ENCODE assay signal across 1 cellular context in the genomic region with DNA sequence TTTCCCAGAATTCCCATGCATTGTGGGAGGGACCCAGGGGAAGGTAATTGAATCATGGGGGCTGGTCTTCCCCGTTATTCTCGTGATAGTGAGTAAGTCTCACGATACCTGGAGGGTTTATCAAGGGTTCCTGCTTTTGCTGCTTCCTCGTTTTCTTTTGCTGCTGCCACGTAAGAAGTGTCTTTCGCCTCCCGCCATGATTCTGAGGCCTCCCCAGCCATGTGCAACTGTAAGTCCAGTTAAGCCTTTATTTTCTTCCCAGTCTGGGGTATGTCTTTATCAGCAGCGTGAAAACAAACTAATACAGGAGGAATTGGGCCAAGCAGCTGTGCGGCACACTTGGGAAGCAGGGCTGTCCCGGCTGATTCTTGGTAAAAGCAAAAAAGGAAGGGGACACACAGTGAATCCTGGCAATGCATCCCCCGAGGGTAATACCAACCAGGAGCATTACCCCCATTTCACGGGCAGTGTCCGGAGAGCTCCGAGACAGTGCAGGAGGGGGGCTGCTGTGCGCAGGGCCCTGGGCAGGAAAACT.
TF ChIP-seq lines count a peak whose summit lies in the region.

No MANE protein-coding gene starts in this region.

TF ChIP-seq in K562, 482 proteins besides CTCF, POLR2A, EP300 and RAD21 (continues in another document):
- TF ChIP-seq MYBL2 (IDR thresholded peaks at IDR 0.05; ENCODE audit: low read depth): no peak
- TF ChIP-seq MYBL2 (CRISPR knock-in tag; IDR thresholded peaks at IDR 0.05; ENCODE audit: borderline replicate concordance): no peak
- TF ChIP-seq, protein P1, sequence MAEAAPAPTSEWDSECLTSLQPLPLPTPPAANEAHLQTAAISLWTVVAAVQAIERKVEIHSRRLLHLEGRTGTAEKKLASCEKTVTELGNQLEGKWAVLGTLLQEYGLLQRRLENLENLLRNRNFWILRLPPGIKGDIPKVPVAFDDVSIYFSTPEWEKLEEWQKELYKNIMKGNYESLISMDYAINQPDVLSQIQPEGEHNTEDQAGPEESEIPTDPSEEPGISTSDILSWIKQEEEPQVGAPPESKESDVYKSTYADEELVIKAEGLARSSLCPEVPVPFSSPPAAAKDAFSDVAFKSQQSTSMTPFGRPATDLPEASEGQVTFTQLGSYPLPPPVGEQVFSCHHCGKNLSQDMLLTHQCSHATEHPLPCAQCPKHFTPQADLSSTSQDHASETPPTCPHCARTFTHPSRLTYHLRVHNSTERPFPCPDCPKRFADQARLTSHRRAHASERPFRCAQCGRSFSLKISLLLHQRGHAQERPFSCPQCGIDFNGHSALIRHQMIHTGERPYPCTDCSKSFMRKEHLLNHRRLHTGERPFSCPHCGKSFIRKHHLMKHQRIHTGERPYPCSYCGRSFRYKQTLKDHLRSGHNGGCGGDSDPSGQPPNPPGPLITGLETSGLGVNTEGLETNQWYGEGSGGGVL (CRISPR knock-in tag; IDR thresholded peaks at IDR 0.05): no peak
- TF ChIP-seq, protein P2, sequence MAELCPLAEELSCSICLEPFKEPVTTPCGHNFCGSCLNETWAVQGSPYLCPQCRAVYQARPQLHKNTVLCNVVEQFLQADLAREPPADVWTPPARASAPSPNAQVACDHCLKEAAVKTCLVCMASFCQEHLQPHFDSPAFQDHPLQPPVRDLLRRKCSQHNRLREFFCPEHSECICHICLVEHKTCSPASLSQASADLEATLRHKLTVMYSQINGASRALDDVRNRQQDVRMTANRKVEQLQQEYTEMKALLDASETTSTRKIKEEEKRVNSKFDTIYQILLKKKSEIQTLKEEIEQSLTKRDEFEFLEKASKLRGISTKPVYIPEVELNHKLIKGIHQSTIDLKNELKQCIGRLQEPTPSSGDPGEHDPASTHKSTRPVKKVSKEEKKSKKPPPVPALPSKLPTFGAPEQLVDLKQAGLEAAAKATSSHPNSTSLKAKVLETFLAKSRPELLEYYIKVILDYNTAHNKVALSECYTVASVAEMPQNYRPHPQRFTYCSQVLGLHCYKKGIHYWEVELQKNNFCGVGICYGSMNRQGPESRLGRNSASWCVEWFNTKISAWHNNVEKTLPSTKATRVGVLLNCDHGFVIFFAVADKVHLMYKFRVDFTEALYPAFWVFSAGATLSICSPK (IDR thresholded peaks at IDR 0.05; ENCODE audit: borderline replicate concordance): no peak
- TF ChIP-seq RBM39 (optimal IDR thresholded peaks at IDR 0.05; ENCODE audit: low read depth, low read length): no peak
- peak; percentile 92 for TF ChIP-seq CHD2 (IDR thresholded peaks at IDR 0.05; ENCODE audit: low read depth, low read length)
- TF ChIP-seq PML (IDR thresholded peaks at IDR 0.05; ENCODE audit: low read length): peak; percentile 28; the same call in 1 of the 2 replicates
- TF ChIP-seq ETV1 (tag; conservative IDR thresholded peaks at IDR 0.05; ENCODE audit: low read depth): no peak
- no peak for TF ChIP-seq MCM2 (IDR thresholded peaks at IDR 0.05; ENCODE audit: low read depth)
- TF ChIP-seq, protein P3, sequence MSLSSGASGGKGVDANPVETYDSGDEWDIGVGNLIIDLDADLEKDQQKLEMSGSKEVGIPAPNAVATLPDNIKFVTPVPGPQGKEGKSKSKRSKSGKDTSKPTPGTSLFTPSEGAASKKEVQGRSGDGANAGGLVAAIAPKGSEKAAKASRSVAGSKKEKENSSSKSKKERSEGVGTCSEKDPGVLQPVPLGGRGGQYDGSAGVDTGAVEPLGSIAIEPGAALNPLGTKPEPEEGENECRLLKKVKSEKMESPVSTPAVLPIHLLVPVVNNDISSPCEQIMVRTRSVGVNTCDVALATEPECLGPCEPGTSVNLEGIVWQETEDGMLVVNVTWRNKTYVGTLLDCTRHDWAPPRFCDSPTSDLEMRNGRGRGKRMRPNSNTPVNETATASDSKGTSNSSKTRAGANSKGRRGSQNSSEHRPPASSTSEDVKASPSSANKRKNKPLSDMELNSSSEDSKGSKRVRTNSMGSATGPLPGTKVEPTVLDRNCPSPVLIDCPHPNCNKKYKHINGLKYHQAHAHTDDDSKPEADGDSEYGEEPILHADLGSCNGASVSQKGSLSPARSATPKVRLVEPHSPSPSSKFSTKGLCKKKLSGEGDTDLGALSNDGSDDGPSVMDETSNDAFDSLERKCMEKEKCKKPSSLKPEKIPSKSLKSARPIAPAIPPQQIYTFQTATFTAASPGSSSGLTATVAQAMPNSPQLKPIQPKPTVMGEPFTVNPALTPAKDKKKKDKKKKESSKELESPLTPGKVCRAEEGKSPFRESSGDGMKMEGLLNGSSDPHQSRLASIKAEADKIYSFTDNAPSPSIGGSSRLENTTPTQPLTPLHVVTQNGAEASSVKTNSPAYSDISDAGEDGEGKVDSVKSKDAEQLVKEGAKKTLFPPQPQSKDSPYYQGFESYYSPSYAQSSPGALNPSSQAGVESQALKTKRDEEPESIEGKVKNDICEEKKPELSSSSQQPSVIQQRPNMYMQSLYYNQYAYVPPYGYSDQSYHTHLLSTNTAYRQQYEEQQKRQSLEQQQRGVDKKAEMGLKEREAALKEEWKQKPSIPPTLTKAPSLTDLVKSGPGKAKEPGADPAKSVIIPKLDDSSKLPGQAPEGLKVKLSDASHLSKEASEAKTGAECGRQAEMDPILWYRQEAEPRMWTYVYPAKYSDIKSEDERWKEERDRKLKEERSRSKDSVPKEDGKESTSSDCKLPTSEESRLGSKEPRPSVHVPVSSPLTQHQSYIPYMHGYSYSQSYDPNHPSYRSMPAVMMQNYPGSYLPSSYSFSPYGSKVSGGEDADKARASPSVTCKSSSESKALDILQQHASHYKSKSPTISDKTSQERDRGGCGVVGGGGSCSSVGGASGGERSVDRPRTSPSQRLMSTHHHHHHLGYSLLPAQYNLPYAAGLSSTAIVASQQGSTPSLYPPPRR (CRISPR knock-in tag; IDR thresholded peaks at IDR 0.05; ENCODE audit: borderline replicate concordance): no peak
- TF ChIP-seq KAT7 (CRISPR knock-in tag; IDR thresholded peaks at IDR 0.05; ENCODE audit: borderline replicate concordance): 0 out of 2 replicates have a peak, but pooled peaks have one; percentile 22
- no peak for TF ChIP-seq DIDO1 (tag; IDR thresholded peaks at IDR 0.05; ENCODE audit: low read depth)
- TF ChIP-seq ZNF780A (CRISPR knock-in tag; IDR thresholded peaks at IDR 0.05): no peak
- no peak for TF ChIP-seq HLTF (IDR thresholded peaks at IDR 0.05)
- no peak for TF ChIP-seq CHCHD3 (CRISPR knock-in tag; IDR thresholded peaks at IDR 0.05)
- no peak for TF ChIP-seq KHSRP (IDR thresholded peaks at IDR 0.05)
- TF ChIP-seq, protein P4, sequence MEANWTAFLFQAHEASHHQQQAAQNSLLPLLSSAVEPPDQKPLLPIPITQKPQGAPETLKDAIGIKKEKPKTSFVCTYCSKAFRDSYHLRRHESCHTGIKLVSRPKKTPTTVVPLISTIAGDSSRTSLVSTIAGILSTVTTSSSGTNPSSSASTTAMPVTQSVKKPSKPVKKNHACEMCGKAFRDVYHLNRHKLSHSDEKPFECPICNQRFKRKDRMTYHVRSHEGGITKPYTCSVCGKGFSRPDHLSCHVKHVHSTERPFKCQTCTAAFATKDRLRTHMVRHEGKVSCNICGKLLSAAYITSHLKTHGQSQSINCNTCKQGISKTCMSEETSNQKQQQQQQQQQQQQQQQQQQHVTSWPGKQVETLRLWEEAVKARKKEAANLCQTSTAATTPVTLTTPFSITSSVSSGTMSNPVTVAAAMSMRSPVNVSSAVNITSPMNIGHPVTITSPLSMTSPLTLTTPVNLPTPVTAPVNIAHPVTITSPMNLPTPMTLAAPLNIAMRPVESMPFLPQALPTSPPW (CRISPR knock-in tag; IDR thresholded peaks at IDR 0.05): peak; percentile 11; the same call in 1 of the 2 replicates
- TF ChIP-seq, protein P5, sequence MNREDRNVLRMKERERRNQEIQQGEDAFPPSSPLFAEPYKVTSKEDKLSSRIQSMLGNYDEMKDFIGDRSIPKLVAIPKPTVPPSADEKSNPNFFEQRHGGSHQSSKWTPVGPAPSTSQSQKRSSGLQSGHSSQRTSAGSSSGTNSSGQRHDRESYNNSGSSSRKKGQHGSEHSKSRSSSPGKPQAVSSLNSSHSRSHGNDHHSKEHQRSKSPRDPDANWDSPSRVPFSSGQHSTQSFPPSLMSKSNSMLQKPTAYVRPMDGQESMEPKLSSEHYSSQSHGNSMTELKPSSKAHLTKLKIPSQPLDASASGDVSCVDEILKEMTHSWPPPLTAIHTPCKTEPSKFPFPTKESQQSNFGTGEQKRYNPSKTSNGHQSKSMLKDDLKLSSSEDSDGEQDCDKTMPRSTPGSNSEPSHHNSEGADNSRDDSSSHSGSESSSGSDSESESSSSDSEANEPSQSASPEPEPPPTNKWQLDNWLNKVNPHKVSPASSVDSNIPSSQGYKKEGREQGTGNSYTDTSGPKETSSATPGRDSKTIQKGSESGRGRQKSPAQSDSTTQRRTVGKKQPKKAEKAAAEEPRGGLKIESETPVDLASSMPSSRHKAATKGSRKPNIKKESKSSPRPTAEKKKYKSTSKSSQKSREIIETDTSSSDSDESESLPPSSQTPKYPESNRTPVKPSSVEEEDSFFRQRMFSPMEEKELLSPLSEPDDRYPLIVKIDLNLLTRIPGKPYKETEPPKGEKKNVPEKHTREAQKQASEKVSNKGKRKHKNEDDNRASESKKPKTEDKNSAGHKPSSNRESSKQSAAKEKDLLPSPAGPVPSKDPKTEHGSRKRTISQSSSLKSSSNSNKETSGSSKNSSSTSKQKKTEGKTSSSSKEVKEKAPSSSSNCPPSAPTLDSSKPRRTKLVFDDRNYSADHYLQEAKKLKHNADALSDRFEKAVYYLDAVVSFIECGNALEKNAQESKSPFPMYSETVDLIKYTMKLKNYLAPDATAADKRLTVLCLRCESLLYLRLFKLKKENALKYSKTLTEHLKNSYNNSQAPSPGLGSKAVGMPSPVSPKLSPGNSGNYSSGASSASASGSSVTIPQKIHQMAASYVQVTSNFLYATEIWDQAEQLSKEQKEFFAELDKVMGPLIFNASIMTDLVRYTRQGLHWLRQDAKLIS (CRISPR knock-in tag; IDR thresholded peaks at IDR 0.05): 0 out of 2 replicates have a peak, but pooled peaks have one; percentile 52
- no peak for TF ChIP-seq TAF9B (IDR thresholded peaks at IDR 0.05; ENCODE audit: partially characterized antibody)
- no peak for TF ChIP-seq ZNF274 (IDR thresholded peaks at IDR 0.05; ENCODE audit: borderline replicate concordance, low read depth, low read length)
- TF ChIP-seq, protein P6, sequence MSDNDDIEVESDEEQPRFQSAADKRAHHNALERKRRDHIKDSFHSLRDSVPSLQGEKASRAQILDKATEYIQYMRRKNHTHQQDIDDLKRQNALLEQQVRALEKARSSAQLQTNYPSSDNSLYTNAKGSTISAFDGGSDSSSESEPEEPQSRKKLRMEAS (CRISPR knock-in tag; IDR thresholded peaks at IDR 0.05): peak; percentile 42; the same call in 1 of the 2 replicates
- TF ChIP-seq POLR2B (IDR thresholded peaks at IDR 0.05; ENCODE audit: low read depth, partially characterized antibody): peak; percentile 55
- TF ChIP-seq, protein P7, sequence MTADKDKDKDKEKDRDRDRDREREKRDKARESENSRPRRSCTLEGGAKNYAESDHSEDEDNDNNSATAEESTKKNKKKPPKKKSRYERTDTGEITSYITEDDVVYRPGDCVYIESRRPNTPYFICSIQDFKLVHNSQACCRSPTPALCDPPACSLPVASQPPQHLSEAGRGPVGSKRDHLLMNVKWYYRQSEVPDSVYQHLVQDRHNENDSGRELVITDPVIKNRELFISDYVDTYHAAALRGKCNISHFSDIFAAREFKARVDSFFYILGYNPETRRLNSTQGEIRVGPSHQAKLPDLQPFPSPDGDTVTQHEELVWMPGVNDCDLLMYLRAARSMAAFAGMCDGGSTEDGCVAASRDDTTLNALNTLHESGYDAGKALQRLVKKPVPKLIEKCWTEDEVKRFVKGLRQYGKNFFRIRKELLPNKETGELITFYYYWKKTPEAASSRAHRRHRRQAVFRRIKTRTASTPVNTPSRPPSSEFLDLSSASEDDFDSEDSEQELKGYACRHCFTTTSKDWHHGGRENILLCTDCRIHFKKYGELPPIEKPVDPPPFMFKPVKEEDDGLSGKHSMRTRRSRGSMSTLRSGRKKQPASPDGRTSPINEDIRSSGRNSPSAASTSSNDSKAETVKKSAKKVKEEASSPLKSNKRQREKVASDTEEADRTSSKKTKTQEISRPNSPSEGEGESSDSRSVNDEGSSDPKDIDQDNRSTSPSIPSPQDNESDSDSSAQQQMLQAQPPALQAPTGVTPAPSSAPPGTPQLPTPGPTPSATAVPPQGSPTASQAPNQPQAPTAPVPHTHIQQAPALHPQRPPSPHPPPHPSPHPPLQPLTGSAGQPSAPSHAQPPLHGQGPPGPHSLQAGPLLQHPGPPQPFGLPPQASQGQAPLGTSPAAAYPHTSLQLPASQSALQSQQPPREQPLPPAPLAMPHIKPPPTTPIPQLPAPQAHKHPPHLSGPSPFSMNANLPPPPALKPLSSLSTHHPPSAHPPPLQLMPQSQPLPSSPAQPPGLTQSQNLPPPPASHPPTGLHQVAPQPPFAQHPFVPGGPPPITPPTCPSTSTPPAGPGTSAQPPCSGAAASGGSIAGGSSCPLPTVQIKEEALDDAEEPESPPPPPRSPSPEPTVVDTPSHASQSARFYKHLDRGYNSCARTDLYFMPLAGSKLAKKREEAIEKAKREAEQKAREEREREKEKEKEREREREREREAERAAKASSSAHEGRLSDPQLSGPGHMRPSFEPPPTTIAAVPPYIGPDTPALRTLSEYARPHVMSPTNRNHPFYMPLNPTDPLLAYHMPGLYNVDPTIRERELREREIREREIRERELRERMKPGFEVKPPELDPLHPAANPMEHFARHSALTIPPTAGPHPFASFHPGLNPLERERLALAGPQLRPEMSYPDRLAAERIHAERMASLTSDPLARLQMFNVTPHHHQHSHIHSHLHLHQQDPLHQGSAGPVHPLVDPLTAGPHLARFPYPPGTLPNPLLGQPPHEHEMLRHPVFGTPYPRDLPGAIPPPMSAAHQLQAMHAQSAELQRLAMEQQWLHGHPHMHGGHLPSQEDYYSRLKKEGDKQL (CRISPR knock-in tag; IDR thresholded peaks at IDR 0.05; ENCODE audit: borderline replicate concordance): no peak
- peak; percentile 60 for TF ChIP-seq SUPT5H (IDR thresholded peaks at IDR 0.05)
- TF ChIP-seq ZNF217 (CRISPR knock-in tag; IDR thresholded peaks at IDR 0.05): no peak
- peak; percentile 90 for TF ChIP-seq ZFX (CRISPR knock-in tag; IDR thresholded peaks at IDR 0.05)
- TF ChIP-seq, protein P8, sequence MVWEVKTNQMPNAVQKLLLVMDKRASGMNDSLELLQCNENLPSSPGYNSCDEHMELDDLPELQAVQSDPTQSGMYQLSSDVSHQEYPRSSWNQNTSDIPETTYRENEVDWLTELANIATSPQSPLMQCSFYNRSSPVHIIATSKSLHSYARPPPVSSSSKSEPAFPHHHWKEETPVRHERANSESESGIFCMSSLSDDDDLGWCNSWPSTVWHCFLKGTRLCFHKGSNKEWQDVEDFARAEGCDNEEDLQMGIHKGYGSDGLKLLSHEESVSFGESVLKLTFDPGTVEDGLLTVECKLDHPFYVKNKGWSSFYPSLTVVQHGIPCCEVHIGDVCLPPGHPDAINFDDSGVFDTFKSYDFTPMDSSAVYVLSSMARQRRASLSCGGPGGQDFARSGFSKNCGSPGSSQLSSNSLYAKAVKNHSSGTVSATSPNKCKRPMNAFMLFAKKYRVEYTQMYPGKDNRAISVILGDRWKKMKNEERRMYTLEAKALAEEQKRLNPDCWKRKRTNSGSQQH (CRISPR knock-in tag; IDR thresholded peaks at IDR 0.05): no peak
- no peak for TF ChIP-seq MTA2 (IDR thresholded peaks at IDR 0.05; ENCODE audit: low read depth)
- no peak for TF ChIP-seq EHMT2 (IDR thresholded peaks at IDR 0.05)
- TF ChIP-seq POLR2H (tag; IDR thresholded peaks at IDR 0.05; ENCODE audit: low read depth): peak; percentile 74
- TF ChIP-seq TBP (optimal IDR thresholded peaks at IDR 0.05; ENCODE audit: low read depth, low read length): peak; percentile 52
- no peak for TF ChIP-seq TEAD2 (tag; IDR thresholded peaks at IDR 0.05)
- TF ChIP-seq ZNF561 (CRISPR knock-in tag; conservative IDR thresholded peaks at IDR 0.05): no peak
- TF ChIP-seq LCOR (CRISPR knock-in tag; IDR thresholded peaks at IDR 0.05): no peak
- no peak for TF ChIP-seq NR1H2 (CRISPR knock-in tag; IDR thresholded peaks at IDR 0.05)
- TF ChIP-seq EP400 (IDR thresholded peaks at IDR 0.05): peak; percentile 93
- TF ChIP-seq BMI1 (IDR thresholded peaks at IDR 0.05; ENCODE audit: low read length): no peak
